ENCODE assay signal across 6 cellular contexts in genomic region chr17:33895491-33895890, GRCh38.
"Had no signal": no experiment of that assay in that cellular context is flagged by ENCODE, and none has a peak within 500 bp of the region (broad histone marks: within the 10 kb centered on the region; RNA-seq: fewer than 3 reads in every experiment).

No MANE protein-coding gene starts in this region.

- DNase-seq: H9, HCEC 1CT, IMR-90, KG1 had no signal

- H3K27ac Mint-ChIP-seq: GM23338, H9 had no signal

- ATAC-seq: K562 had no signal

- H3K9me3 Mint-ChIP-seq: GM23338, H9 had no signal

- H3K4me3 Mint-ChIP-seq: GM23338, H9 had no signal
